In genomic region chr7:101507791-101508252, GRCh38 we compare ENCODE assay signal across 9 cellular contexts.
DNase-seq lines count a peak whose midpoint lies in the region; ATAC-seq, FAIRE-seq and TF ChIP-seq lines count a peak whose summit lies in the region.
"Had no signal": no experiment of that assay in that cellular context is flagged by ENCODE, and none has a peak within 500 bp of the region (broad histone marks: within the 10 kb centered on the region; RNA-seq: fewer than 3 reads in every experiment).

No MANE protein-coding gene starts in this region.

- H3K27ac ChIP-seq in cardiac muscle cell (no peak overlapping the region), right atrium auricular region (no peak overlapping the region), endothelial cell of umbilical vein (ENCODE audit: insufficient read depth, low read depth, low read length) (no peak overlapping the region), osteoblast (ENCODE audit: low read depth, low read length) (no peak overlapping the region)
- H3K27ac ChIP-seq: epithelial cell of prostate had no signal

- H3K4me2 ChIP-seq in endothelial cell of umbilical vein (ENCODE audit: insufficient read depth, low read length) (no peak overlapping the region), osteoblast (ENCODE audit: insufficient read depth, low read length) (no peak overlapping the region)

- CTCF ChIA-PET in endothelial cell of umbilical vein (lab: Charles Lee): interaction anchor here (0.7 to 3.2 kb wide), 5 partner anchors 8 to 217 kb away, joined by 3 to 12 read pairs (median 3); partner anchors contain the start of gene COL26A1

- H2AFZ ChIP-seq in endothelial cell of umbilical vein (ENCODE audit: low read depth, low read length): no peak overlapping the region
- no peak overlapping the region for H2AFZ ChIP-seq in osteoblast (ENCODE audit: low read length)

- H3K27me3 ChIP-seq in cardiac muscle cell (no peaks in the 10 kb centered on the region), right atrium auricular region (no peaks in the 10 kb centered on the region), endothelial cell of umbilical vein (ENCODE audit: control insufficient read depth in 2 of 2, insufficient read depth in 2 of 2, low read length in 2 of 2) (peaks cover 0 to 1% of the 10 kb centered on the region in 2 experiments), osteoblast (ENCODE audit: insufficient read depth, low read length) (peaks cover 14% of the 10 kb centered on the region)

- H3K4me1 ChIP-seq in cardiac muscle cell (ENCODE audit: low read depth) (no peaks in the 10 kb centered on the region), right atrium auricular region (no peaks in the 10 kb centered on the region), endothelial cell of umbilical vein (ENCODE audit: control insufficient read depth, extremely low read depth, insufficient read depth, low read length) (no peaks in the 10 kb centered on the region), osteoblast (ENCODE audit: insufficient read depth, low read length) (no peaks in the 10 kb centered on the region)

- H3K9me1 ChIP-seq in endothelial cell of umbilical vein (replicated peaks; ENCODE audit: control insufficient read depth, extremely low read depth, insufficient read depth, low read length): no peaks in the 10 kb centered on the region

- H3K36me3 ChIP-seq in cardiac muscle cell: no peaks in the 10 kb centered on the region
- no peaks in the 10 kb centered on the region for H3K36me3 ChIP-seq in right atrium auricular region
- no peaks in the 10 kb centered on the region for H3K36me3 ChIP-seq in endothelial cell of umbilical vein (ENCODE audit: control insufficient read depth in 2 of 2, extremely low read depth in 1 of 2, insufficient read depth in 2 of 2, low read length in 2 of 2)
- no peaks in the 10 kb centered on the region for H3K36me3 ChIP-seq in osteoblast (ENCODE audit: insufficient read depth, low read length)

- BruUV-seq in endothelial cell of umbilical vein (replicated peaks; lab: Mats Ljungman, UMichigan): no TSS peak

- H3K4me3 ChIP-seq in cardiac muscle cell (no peak overlapping the region), right atrium auricular region (no peak overlapping the region), endothelial cell of umbilical vein (replicated peaks in 1 of 3; ENCODE audit: insufficient read depth in 1 of 3, low read depth in 1 of 3, low read length in 3 of 3) (no peak overlapping the region), osteoblast (ENCODE audit: insufficient read depth, low read length) (no peak overlapping the region)

- TF ChIP-seq POLR2A in endothelial cell of umbilical vein (IDR thresholded peaks at IDR 0.05; ENCODE audit: low read depth, low read length): no peak

- no peaks in the 10 kb centered on the region for H3K9me3 ChIP-seq in cardiac muscle cell (ENCODE audit: low read depth)
- H3K9me3 ChIP-seq in right atrium auricular region: no peaks in the 10 kb centered on the region
- H3K9me3 ChIP-seq in endothelial cell of umbilical vein (replicated peaks; ENCODE audit: control insufficient read depth, insufficient read depth, low read length): no peaks in the 10 kb centered on the region
- H3K9me3 ChIP-seq in osteoblast (ENCODE audit: low read depth, low read length): no peaks in the 10 kb centered on the region

- peak; percentile 71 for TF ChIP-seq CTCF in cardiac muscle cell (IDR thresholded peaks at IDR 0.05; ENCODE audit: low read depth, low read length)
- peak in 1 of 2 donors; percentile 43 for TF ChIP-seq CTCF in right atrium auricular region (IDR thresholded peaks at IDR 0.05)
- TF ChIP-seq CTCF in endothelial cell of umbilical vein (IDR thresholded peaks at IDR 0.05; ENCODE audit: extremely low read depth in 1 of 2, insufficient read depth in 1 of 2, low read depth in 1 of 2, low read length in 2 of 2): peak; percentile 61 to 71
- TF ChIP-seq CTCF in osteoblast (IDR thresholded peaks at IDR 0.05; ENCODE audit: extremely low read depth, low read depth, low read length): peak; percentile 64

- ATAC-seq in GM18873 (IDR thresholded peaks at IDR 0.05; ENCODE audit: low FRiP score, unreplicated experiment) (no peak), GM21381 (IDR thresholded peaks at IDR 0.05; ENCODE audit: unreplicated experiment) (no peak)

- no peak overlapping the region for H3K9ac ChIP-seq in endothelial cell of umbilical vein (replicated peaks; ENCODE audit: extremely low read depth, insufficient read depth, low read length)

- H3K79me2 ChIP-seq in endothelial cell of umbilical vein (ENCODE audit: control insufficient read depth, insufficient read depth, low read length) (no peaks in the 10 kb centered on the region), osteoblast (ENCODE audit: insufficient read depth, low read length) (no peaks in the 10 kb centered on the region)

- H4K20me1 ChIP-seq in endothelial cell of umbilical vein (replicated peaks; ENCODE audit: control insufficient read depth, extremely low read depth, insufficient read depth, low read length): no peaks in the 10 kb centered on the region
- H4K20me1 ChIP-seq in osteoblast (ENCODE audit: insufficient read depth, low read length): no peaks in the 10 kb centered on the region

- DNase-seq in cardiac muscle cell (ENCODE audit: low read depth in 1 of 2, low spot score in 1 of 2) (peak; percentile 63 to 77), right atrium auricular region (ENCODE audit: low spot score) (no peak), NCI-H1436 treated with DMSO at 0.1 percent for 48 hours (lab: John Stamatoyannopoulos, UW) (peak; percentile 11), endothelial cell of umbilical vein (ENCODE audit: low read depth, low spot score) (peak; percentile 58), osteoblast (ENCODE audit: insufficient read length, low spot score, missing footprints) (no peak)

- dilution Hi-C loops in endothelial cell of umbilical vein (cut with MboI; ENCODE audit: extremely low pct_ligation_motif_present, low sequenced_read_pairs): no loop called here

- POLR2A ChIA-PET in endothelial cell of umbilical vein (lab: Charles Lee): no interaction called here

- FAIRE-seq in TTC549 (lab: Jason Lieb, UNC) (peak; percentile 5), endothelial cell of umbilical vein (lab: Jason Lieb, UNC) (no peak)

- intact Hi-C loops in endothelial cell of umbilical vein (cut with micrococcal nuclease): no loop called here

TF ChIP-seq in endothelial cell of umbilical vein, 7 proteins besides CTCF, POLR2A, EP300 and RAD21:
- TF ChIP-seq MAX (IDR thresholded peaks at IDR 0.05; ENCODE audit: insufficient read depth, insufficient read length) (no peak), FOS (IDR thresholded peaks at IDR 0.05; ENCODE audit: borderline replicate concordance, insufficient read depth, low read length) (no peak), JUN (IDR thresholded peaks at IDR 0.05; ENCODE audit: borderline replicate concordance, insufficient read depth, insufficient read length, low read depth) (no peak), GATA2 (IDR thresholded peaks at IDR 0.05; ENCODE audit: insufficient read depth, insufficient read length, low read depth, low read length) (no peak), EZH2 (IDR thresholded peaks at IDR 0.05; ENCODE audit: borderline replicate concordance, low read depth, low read length, severe bottlenecking) (no peak), MYC (IDR thresholded peaks at IDR 0.05; ENCODE audit: low read depth, low read length) (no peak), POLR2AphosphoS5 (IDR thresholded peaks at IDR 0.05; ENCODE audit: insufficient read depth, low read depth, low read length) (no peak)

Comparison
In these comparisons a context has a peak if more than half of its experiments do, and no peak if none do; other contexts are left out.
1. DNase-seq: peak in cardiac muscle cell (2 of 2), NCI-H1436 treated with DMSO at 0.1 percent for 48 hours (single experiment) and endothelial cell of umbilical vein (single experiment); none in right atrium auricular region (single experiment) and osteoblast (single experiment).